In genomic region chr6:15352229-15352628, GRCh38 we compare ENCODE assay signal across 23 cellular contexts.
DNase-seq lines count a peak whose midpoint lies in the region; ATAC-seq, FAIRE-seq and TF ChIP-seq lines count a peak whose summit lies in the region.
"Had no signal": no experiment of that assay in that cellular context is flagged by ENCODE, and none has a peak within 500 bp of the region (broad histone marks: within the 10 kb centered on the region; RNA-seq: fewer than 3 reads in every experiment).

No MANE protein-coding gene starts in this region.

- H4K91ac ChIP-seq in mesenchymal stem cell (ENCODE audit: low read length) = no peak overlapping the region

- peaks cover 3% of the 10 kb centered on the region; the same call in 1 of the 2 replicates for H3F3A ChIP-seq in GM23338 (replicated peaks; ENCODE audit: low read depth)

- H2BK120ac ChIP-seq in mesenchymal stem cell (ENCODE audit: low read depth, low read length) = no peak overlapping the region

- no peak overlapping the region for H2AFZ ChIP-seq in GM23338
- no peak overlapping the region for H2AFZ ChIP-seq in mesenchymal stem cell (ENCODE audit: low read depth, low read length)

- no peak overlapping the region for H3K14ac ChIP-seq in mesenchymal stem cell (ENCODE audit: low read length in 2 of 2)

- H3K9me2 ChIP-seq in GM23338 (ENCODE audit: insufficient read depth) = no peaks in the 10 kb centered on the region

- peaks cover 26% of the 10 kb centered on the region for H3K36me3 ChIP-seq in BLaER1
- no peaks in the 10 kb centered on the region; the same call in none of the 2 replicates for H3K36me3 ChIP-seq in GM23338 (ENCODE audit: insufficient read depth)
- no peaks in the 10 kb centered on the region for H3K36me3 ChIP-seq in mesenchymal stem cell (ENCODE audit: control insufficient read depth in 1 of 2, insufficient read depth in 2 of 2, low read depth in 1 of 2, low read length in 2 of 2)
- no peaks in the 10 kb centered on the region for H3K36me3 ChIP-seq in kidney (ENCODE audit: control insufficient read depth in 1 of 2, insufficient read depth in 2 of 2, low read length in 2 of 2)
- H3K36me3 ChIP-seq: breast epithelium, ovary, thyroid gland had no signal

- no peak overlapping the region; the same call in 2 of the 3 replicates for H3K4me3 Mint-ChIP-seq in GM23338
- H3K4me3 Mint-ChIP-seq in activated T-helper 2 cell treated with anti-CD3 and anti-CD28 coated beads, Interferon-gamma antibody, Interleukin-2, Interleukin-4, amounts not matched to agents 10 μg/mL and 5 μg/mL and 100 μg/mL, durations not matched to agents 14 hours and 24 hours and 36 hours (ENCODE audit: low read depth) = no peak overlapping the region
- H3K4me3 Mint-ChIP-seq: CD4-positive, alpha-beta T cell; naive thymus-derived CD8-positive, alpha-beta T cell had no signal

- no peak for FAIRE-seq in kidney (lab: Jason Lieb, UNC)
- FAIRE-seq: endometrium had no signal

- peak overlapping the region in 1 of 2 experiments; percentile 26 for H3K18ac ChIP-seq in mesenchymal stem cell (ENCODE audit: low read depth in 1 of 2, low read length in 2 of 2)

- H3K27me3 ChIP-seq in BLaER1 = no peaks in the 10 kb centered on the region
- no peaks in the 10 kb centered on the region for H3K27me3 ChIP-seq in GM23338 (ENCODE audit: insufficient read depth)
- H3K27me3 ChIP-seq in mesenchymal stem cell (ENCODE audit: control insufficient read depth in 1 of 2, insufficient read depth in 1 of 2, low read length in 2 of 2) = no peaks in the 10 kb centered on the region
- H3K27me3 ChIP-seq: breast epithelium, ovary, thyroid gland had no signal

- H3K4me2 ChIP-seq in BLaER1 (peak overlapping the region; percentile 52), GM23338 (peak overlapping the region; percentile 16; the same call in 1 of the 2 replicates), mesenchymal stem cell (ENCODE audit: low read length, poor library complexity, severe bottlenecking) (no peak overlapping the region)

- H3K9me3 Mint-ChIP-seq in GM23338 = no peaks in the 10 kb centered on the region
- no peaks in the 10 kb centered on the region for H3K9me3 Mint-ChIP-seq in activated T-helper 2 cell treated with anti-CD3 and anti-CD28 coated beads, Interferon-gamma antibody, Interleukin-2, Interleukin-4, amounts not matched to agents 10 μg/mL and 5 μg/mL and 100 μg/mL, durations not matched to agents 14 hours and 24 hours and 36 hours
- H3K9me3 Mint-ChIP-seq: activated T-cell treated with anti-CD3 and anti-CD28 coated beads, Interleukin-2, amount 50 U/mL, for 72 hours; CD4-positive, alpha-beta T cell; naive thymus-derived CD8-positive, alpha-beta T cell had no signal

- H2BK5ac ChIP-seq in mesenchymal stem cell (ENCODE audit: low read depth, low read length, poor library complexity, severe bottlenecking) = no peak overlapping the region

- H3K23ac ChIP-seq in mesenchymal stem cell (ENCODE audit: low read length in 2 of 2) = peak overlapping the region in 1 of 2 experiments; percentile 50

- intact Hi-C loops in activated T-helper 2 cell treated with anti-CD3 and anti-CD28 coated beads, Interferon-gamma antibody, Interleukin-2, Interleukin-4, amounts not matched to agents 10 μg/mL and 5 μg/mL and 100 μg/mL, durations not matched to agents 14 hours and 24 hours and 36 hours (cut with micrococcal nuclease) = no loop called here
- intact Hi-C loops in kidney (cut with DNase I) = no loop called here

- H3K9me3 ChIP-seq in BLaER1 (no peaks in the 10 kb centered on the region), mesenchymal stem cell (ENCODE audit: control insufficient read depth, low read length) (no peaks in the 10 kb centered on the region), kidney (ENCODE audit: control insufficient read depth in 1 of 2, low read length in 2 of 2) (no peaks in the 10 kb centered on the region)
- H3K9me3 ChIP-seq: breast epithelium, ovary, thyroid gland had no signal

- no peak overlapping the region for H2AK5ac ChIP-seq in mesenchymal stem cell (ENCODE audit: low read length, severe bottlenecking)

- H2BK12ac ChIP-seq in mesenchymal stem cell (ENCODE audit: low read length in 2 of 2) = peak overlapping the region in 1 of 2 experiments; percentile 13

- H3K4me1 Mint-ChIP-seq in GM23338 = peaks cover 80% of the 10 kb centered on the region
- H3K4me1 Mint-ChIP-seq in activated T-helper 2 cell treated with anti-CD3 and anti-CD28 coated beads, Interferon-gamma antibody, Interleukin-2, Interleukin-4, amounts not matched to agents 10 μg/mL and 5 μg/mL and 100 μg/mL, durations not matched to agents 14 hours and 24 hours and 36 hours (ENCODE audit: low read depth) = peaks cover 61% of the 10 kb centered on the region

- DNase-seq in GM23338 (ENCODE audit: low spot score) (no peak), mesenchymal stem cell (no peak), kidney (no peak), GOT3 (lab: John Stamatoyannopoulos, UW) (no peak), NCI-H2029 (lab: John Stamatoyannopoulos, UW) (no peak)
- DNase-seq in activated T-helper 2 cell treated with anti-CD3 and anti-CD28 coated beads, Interferon-gamma antibody, Interleukin-2, Interleukin-4, amounts not matched to agents 10 μg/mL and 5 μg/mL and 100 μg/mL, durations not matched to agents 14 hours and 24 hours and 36 hours (ENCODE audit: low spot score) = no peak
- DNase-seq: activated CD4-positive, CD25-positive, alpha-beta regulatory T cell treated with anti-CD3 and anti-CD28 coated beads, Interleukin-2, amount 50 U/mL, for 72 hours; activated naive CD4-positive, alpha-beta T cell treated with anti-CD3 and anti-CD28 coated beads, Interleukin-2, amount 50 U/mL, for 16 hours; activated T-cell treated with anti-CD3 and anti-CD28 coated beads, Interleukin-2, amount 50 U/mL, for 72 hours; CD4-positive, alpha-beta T cell; cortex of kidney; DMS 273 treated with DMSO at 0.1 percent for 48 hours; naive thymus-derived CD8-positive, alpha-beta T cell; OCI-M1; SHP77; stimulated activated CD4-positive, alpha-beta T cell treated with anti-CD3 and anti-CD28 coated beads, Interleukin-12 subunit alpha, Interleukin-12 subunit beta, amount 100 ng/mL, for 4 hours; stimulated activated CD4-positive, alpha-beta T cell treated with anti-CD3 and anti-CD28 coated beads, Interleukin-4, amount 100 ng/mL, for 24 hours had no signal

- H3K9ac ChIP-seq in BLaER1 (no peak overlapping the region), mesenchymal stem cell (ENCODE audit: low read length) (peak overlapping the region; percentile 74), kidney (ENCODE audit: low read length in 2 of 2) (no peak overlapping the region)

- H3K79me1 ChIP-seq in mesenchymal stem cell (replicated peaks; ENCODE audit: low read length, poor library complexity, severe bottlenecking) = peaks cover 34% of the 10 kb centered on the region

- no peak for TF ChIP-seq CTCF in GM23338 (conservative IDR thresholded peaks at IDR 0.05; ENCODE audit: low read depth in 2 of 2)
- TF ChIP-seq CTCF in kidney (IDR thresholded peaks at IDR 0.05; ENCODE audit: borderline replicate concordance, extremely low read depth, insufficient read depth) = no peak

- peak overlapping the region; percentile 37 for H3K27ac Mint-ChIP-seq in GM23338
- H3K27ac Mint-ChIP-seq in activated T-helper 2 cell treated with anti-CD3 and anti-CD28 coated beads, Interferon-gamma antibody, Interleukin-2, Interleukin-4, amounts not matched to agents 10 μg/mL and 5 μg/mL and 100 μg/mL, durations not matched to agents 14 hours and 24 hours and 36 hours = peak overlapping the region; percentile 17

- peaks cover 65% of the 10 kb centered on the region for H3K4me1 ChIP-seq in BLaER1
- peaks cover 97% of the 10 kb centered on the region for H3K4me1 ChIP-seq in GM23338 (ENCODE audit: insufficient read depth)
- peaks cover 1% of the 10 kb centered on the region for H3K4me1 ChIP-seq in mesenchymal stem cell (ENCODE audit: control insufficient read depth, insufficient read depth, low read depth, low read length)
- H3K4me1 ChIP-seq in kidney (ENCODE audit: control insufficient read depth in 1 of 2, insufficient read depth in 1 of 2, low read depth in 1 of 2, low read length in 2 of 2) = peaks cover 0 to 5% of the 10 kb centered on the region in 2 donors
- H3K4me1 ChIP-seq: breast epithelium had no signal

- H3K27ac ChIP-seq in BLaER1 = no peak overlapping the region
- H3K27ac ChIP-seq in GM23338 (ENCODE audit: low read depth) = peak overlapping the region; percentile 13; the same call in 1 of the 2 replicates
- H3K27ac ChIP-seq in mesenchymal stem cell (ENCODE audit: low read length, poor library complexity, severe bottlenecking) = no peak overlapping the region
- H3K27ac ChIP-seq in kidney (ENCODE audit: low read depth in 2 of 2, low read length in 2 of 2) = no peak overlapping the region
- H3K27ac ChIP-seq: breast epithelium, ovary, thyroid gland had no signal

- H4K20me1 ChIP-seq in BLaER1 (peaks cover 100% of the 10 kb centered on the region), GM23338 (replicated peaks; ENCODE audit: insufficient read depth) (peaks cover 98% of the 10 kb centered on the region)

- peaks cover 100% of the 10 kb centered on the region for H3K79me2 ChIP-seq in GM23338 (replicated peaks; ENCODE audit: insufficient read depth)

- H3K27me3 Mint-ChIP-seq in GM23338 (ENCODE audit: insufficient read depth, low read depth, poor library complexity) = peaks cover 22% of the 10 kb centered on the region
- no peaks in the 10 kb centered on the region for H3K27me3 Mint-ChIP-seq in activated T-helper 2 cell treated with anti-CD3 and anti-CD28 coated beads, Interferon-gamma antibody, Interleukin-2, Interleukin-4, amounts not matched to agents 10 μg/mL and 5 μg/mL and 100 μg/mL, durations not matched to agents 14 hours and 24 hours and 36 hours (ENCODE audit: low read depth)
- H3K27me3 Mint-ChIP-seq: CD4-positive, alpha-beta T cell; naive thymus-derived CD8-positive, alpha-beta T cell had no signal

- ATAC-seq in GM23338 (no peak; the same call in 2 of the 3 replicates), HG02970 (IDR thresholded peaks at IDR 0.05; ENCODE audit: low FRiP score, unreplicated experiment) (no peak)
- ATAC-seq: naive thymus-derived CD8-positive, alpha-beta T cell had no signal

- peaks cover 20% of the 10 kb centered on the region; the same call in 2 of the 3 replicates for H3K36me3 Mint-ChIP-seq in GM23338 (ENCODE audit: low read depth)
- H3K36me3 Mint-ChIP-seq in activated T-helper 2 cell treated with anti-CD3 and anti-CD28 coated beads, Interferon-gamma antibody, Interleukin-2, Interleukin-4, amounts not matched to agents 10 μg/mL and 5 μg/mL and 100 μg/mL, durations not matched to agents 14 hours and 24 hours and 36 hours (ENCODE audit: low read depth) = peaks cover 73% of the 10 kb centered on the region

- H3K4me3 ChIP-seq in BLaER1 = no peak overlapping the region
- no peak overlapping the region for H3K4me3 ChIP-seq in GM23338
- H3K4me3 ChIP-seq in mesenchymal stem cell (ENCODE audit: insufficient read depth in 1 of 2, low read depth in 1 of 2, low read length in 2 of 2) = peak overlapping the region in 1 of 2 experiments; percentile 56
- no peak overlapping the region for H3K4me3 ChIP-seq in kidney (ENCODE audit: low read length in 2 of 2)
- H3K4me3 ChIP-seq: breast epithelium, ovary, thyroid gland had no signal

- WGBS in mesenchymal stem cell = 76% methylated on average over 4 of the region's 4 CpGs

- no peak overlapping the region for H4K8ac ChIP-seq in mesenchymal stem cell (ENCODE audit: low read length)

- no peak overlapping the region for H2BK15ac ChIP-seq in mesenchymal stem cell (ENCODE audit: low read depth, poor library complexity, severe bottlenecking)

- H3K4ac ChIP-seq in mesenchymal stem cell (ENCODE audit: low read depth in 1 of 2, low read length in 2 of 2) = no peak overlapping the region
